ENCODE assay signal across 32 cellular contexts in genomic region chr4:76386566-76387305, GRCh38. TPM values are rescaled to one million over a fixed set of nuclear protein-coding genes. Genes with fewer than 3 reads are reported as not detected.
DNase-seq lines count a peak whose midpoint lies in the region; ATAC-seq, FAIRE-seq and TF ChIP-seq lines count a peak whose summit lies in the region.
"Had no signal": no experiment of that assay in that cellular context is flagged by ENCODE, and none has a peak within 500 bp of the region (broad histone marks: within the 10 kb centered on the region; RNA-seq: fewer than 3 reads in every experiment).

No MANE protein-coding gene starts in this region.

- dilution Hi-C loops in mammary epithelial cell (cut with HindIII; ENCODE audit: low sequenced_read_pairs) = no loop called here

- H3K27ac Mint-ChIP-seq in MCF 10A (ENCODE audit: low read depth, unreplicated experiment) = peak overlapping the region; percentile 77
- H3K27ac Mint-ChIP-seq in naive thymus-derived CD8-positive, alpha-beta T cell = no peak overlapping the region
- H3K27ac Mint-ChIP-seq: activated CD4-positive, alpha-beta memory T cell treated with anti-CD3 and anti-CD28 coated beads, Interleukin-2, amount 10 ng/mL, durations not matched to agents 7 days and 5 days; activated naive CD4-positive, alpha-beta T cell treated with anti-CD3 and anti-CD28 coated beads for 36 hours; activated T-helper 1 cell treated with anti-CD3 and anti-CD28 coated beads, Interleukin-12 subunit alpha, Interleukin-12 subunit beta, Interleukin-2, Interleukin-4 antibody, amounts not matched to agents 30 ng/mL and 10 ng/mL and 1 ng/mL, durations not matched to agents 14 hours and 24 hours and 36 hours; CD4-positive, alpha-beta T cell; natural killer cell treated with Interleukin-12 subunit alpha and Interleukin-12 subunit beta and Interleukin-15 and Interleukin-18, amount 100 ng/mL, for 72 hours; stimulated activated naive B cell treated with anti-CD40 and anti-IgM and Interleukin-4, amounts not matched to agents 10 μg/mL and 1 μg/mL and 100 μg/mL, for 72 hours had no signal

- no peaks in the 10 kb centered on the region for H3K9me2 ChIP-seq in PC-9 (ENCODE audit: insufficient read depth)

- no peak overlapping the region for H2AFZ ChIP-seq in mammary epithelial cell (ENCODE audit: low read depth, low read length)
- no peak overlapping the region for H2AFZ ChIP-seq in HepG2 (ENCODE audit: low read length)
- no peak overlapping the region for H2AFZ ChIP-seq in PC-9

- peaks cover 14% of the 10 kb centered on the region for H3K4me1 Mint-ChIP-seq in MCF 10A (ENCODE audit: insufficient read depth, unreplicated experiment)
- no peaks in the 10 kb centered on the region for H3K4me1 Mint-ChIP-seq in naive thymus-derived CD8-positive, alpha-beta T cell
- H3K4me1 Mint-ChIP-seq: activated CD4-positive, alpha-beta memory T cell treated with anti-CD3 and anti-CD28 coated beads, Interleukin-2, amount 10 ng/mL, durations not matched to agents 7 days and 5 days; central memory CD8-positive, alpha-beta T cell; stimulated activated naive B cell treated with anti-CD40 and anti-IgM and Interleukin-4, amounts not matched to agents 10 μg/mL and 1 μg/mL and 100 μg/mL, for 72 hours had no signal

- TF ChIP-seq EP300 in HepG2 (IDR thresholded peaks at IDR 0.05; ENCODE audit: low read depth in 2 of 2, low read length in 2 of 2) (no peak), HepG2 (CRISPR knock-in tag; IDR thresholded peaks at IDR 0.05; ENCODE audit: borderline replicate concordance) (no peak)

- BruUV-seq in MCF 10A (replicated peaks; lab: Mats Ljungman, UMichigan) (no TSS peak), mammary epithelial cell (replicated peaks; lab: Mats Ljungman, UMichigan) (no TSS peak), HepG2 (replicated peaks; lab: Mats Ljungman, UMichigan) (no TSS peak), PC-9 (replicated peaks; lab: Mats Ljungman, UMichigan) (no TSS peak)

- H3K27ac ChIP-seq in mammary epithelial cell (ENCODE audit: insufficient read depth, low read depth, low read length) (no peak overlapping the region), HepG2 (ENCODE audit: extremely low read length, insufficient read depth, low read length) (no peak overlapping the region), PC-9 (no peak overlapping the region)
- H3K27ac ChIP-seq: body of pancreas, foreskin keratinocyte had no signal

- H3K4me3 ChIP-seq in mammary epithelial cell (replicated peaks in 1 of 3; ENCODE audit: insufficient read depth in 1 of 3, low read depth in 2 of 3, low read length in 3 of 3) (no peak overlapping the region), HepG2 (replicated peaks in 1 of 3; ENCODE audit: insufficient read depth in 1 of 3, low read depth in 2 of 3, low read length in 3 of 3) (no peak overlapping the region), PC-9 (no peak overlapping the region)
- H3K4me3 ChIP-seq: body of pancreas, MG63 had no signal

- DNase-seq in MCF 10A (ENCODE audit: unreplicated experiment) = peak; percentile 84
- no peak for DNase-seq in mammary epithelial cell
- peak; percentile 89 for DNase-seq in SKM-1 treated with dmso at 0.1 percent for 144 hours (lab: John Stamatoyannopoulos, UW; ENCODE audit: unreplicated experiment)
- DNase-seq in HepG2 (ENCODE audit: low spot score) = no peak
- no peak for DNase-seq in PC-9
- DNase-seq in naive thymus-derived CD8-positive, alpha-beta T cell = no peak
- DNase-seq in NCI-H345 treated with DMSO at 0.1 percent for 48 hours (lab: John Stamatoyannopoulos, UW; ENCODE audit: unreplicated experiment) = no peak
- DNase-seq: activated CD4-positive, alpha-beta memory T cell treated with anti-CD3 and anti-CD28 coated beads, Interleukin-2, amount 10 ng/mL, durations not matched to agents 7 days and 5 days; activated CD8-positive, alpha-beta memory T cell treated with anti-CD3 and anti-CD28 coated beads, Interleukin-2, amount 50 U/mL, for 4 hours; activated naive CD4-positive, alpha-beta T cell treated with anti-CD3 and anti-CD28 coated beads for 36 hours; body of pancreas; CD4-positive, alpha-beta T cell; DND-41; erythroblast; foreskin keratinocyte; GOT3; head of caudate nucleus; islet precursor cell; KBM-7; MG63; NCI-H1436 treated with DMSO at 0.1 percent for 48 hours; NCI-H2107; NCI-H446 treated with DMSO at 0.1 percent for 48 hours; Right ventricle myocardium superior; stimulated activated naive B cell treated with anti-CD40 and anti-IgM and Interleukin-4, amounts not matched to agents 10 μg/mL and 1 μg/mL and 100 μg/mL, for 72 hours had no signal

- ATAC-seq in HepG2 (peak; percentile 43; the same call in 2 of the 3 replicates), GM18870 (IDR thresholded peaks at IDR 0.05; ENCODE audit: unreplicated experiment) (no peak)
- ATAC-seq in naive thymus-derived CD8-positive, alpha-beta T cell = no peak
- ATAC-seq: body of pancreas; foreskin keratinocyte; natural killer cell treated with Interleukin-12 subunit alpha and Interleukin-12 subunit beta and Interleukin-15 and Interleukin-18, amount 100 ng/mL, for 72 hours; stimulated activated naive B cell treated with anti-CD40 and anti-IgM and Interleukin-4, amounts not matched to agents 10 μg/mL and 1 μg/mL and 100 μg/mL, for 72 hours had no signal

- H3F3A ChIP-seq in PC-9 (ENCODE audit: insufficient read depth, low read depth) = no peaks in the 10 kb centered on the region

- in situ Hi-C loops in mammary epithelial cell (cut with MboI; ENCODE audit: low sequenced_read_pairs in 2 of 2) (no loop called here), HepG2 (cut with HindIII; ENCODE audit: extremely low pct_ligation_motif_present, low pct_unique_long_range_greater_than_20kb) (no loop called here)

- 96% methylated on average over 6 of the region's 6 CpGs for WGBS in mammary epithelial cell (ENCODE audit: low coverage, missing lambda C conversion rate)
- 39% methylated on average over 4 of the region's 6 CpGs for WGBS in HepG2 (ENCODE audit: low lambda C conversion rate)

- H3K27me3 Mint-ChIP-seq in MCF 10A (ENCODE audit: insufficient read depth, unreplicated experiment) = no peaks in the 10 kb centered on the region
- peaks cover 12 to 55% (median 31%) of the 10 kb centered on the region in 5 donors for H3K27me3 Mint-ChIP-seq in naive thymus-derived CD8-positive, alpha-beta T cell

- H3K27me3 ChIP-seq in mammary epithelial cell (ENCODE audit: insufficient read depth, low read length) = no peaks in the 10 kb centered on the region
- H3K27me3 ChIP-seq in HepG2 (ENCODE audit: control insufficient read depth in 1 of 2, insufficient read depth in 2 of 2, low read length in 2 of 2) = no peaks in the 10 kb centered on the region
- no peaks in the 10 kb centered on the region for H3K27me3 ChIP-seq in PC-9 (ENCODE audit: insufficient read depth, low read depth)
- H3K27me3 ChIP-seq: body of pancreas, MG63 had no signal

- TF ChIP-seq CTCF in MCF 10A (IDR thresholded peaks at IDR 0.05; ENCODE audit: unreplicated experiment) = no peak
- TF ChIP-seq CTCF in mammary epithelial cell (conservative IDR thresholded peaks at IDR 0.05 in 1 of 2, IDR thresholded peaks at IDR 0.05 in 1 of 2; ENCODE audit: extremely low read depth in 1 of 2, insufficient read depth in 1 of 2, low read depth in 1 of 2, low read length in 2 of 2) = no peak
- TF ChIP-seq CTCF in HepG2 (CRISPR knock-in tag; IDR thresholded peaks at IDR 0.05) = no peak
- TF ChIP-seq CTCF in PC-9 (conservative IDR thresholded peaks at IDR 0.05) = no peak

- H3K9me3 Mint-ChIP-seq in MCF 10A (ENCODE audit: unreplicated experiment) = peaks cover 43% of the 10 kb centered on the region
- peaks cover 6 to 34% (median 28%) of the 10 kb centered on the region in 9 donors for H3K9me3 Mint-ChIP-seq in naive thymus-derived CD8-positive, alpha-beta T cell
- H3K9me3 Mint-ChIP-seq: activated T-helper 1 cell treated with anti-CD3 and anti-CD28 coated beads, Interleukin-12 subunit alpha, Interleukin-12 subunit beta, Interleukin-2, Interleukin-4 antibody, amounts not matched to agents 30 ng/mL and 10 ng/mL and 1 ng/mL, durations not matched to agents 14 hours and 24 hours and 36 hours had no signal

- H3K36me3 ChIP-seq in mammary epithelial cell (ENCODE audit: insufficient read depth, low read length) (no peaks in the 10 kb centered on the region), HepG2 (replicated peaks in 1 of 2; ENCODE audit: control insufficient read depth in 1 of 2, insufficient read depth in 2 of 2, low read length in 2 of 2) (no peaks in the 10 kb centered on the region), PC-9 (ENCODE audit: low read depth) (no peaks in the 10 kb centered on the region)
- H3K36me3 ChIP-seq: MG63 had no signal

- H3K4me3 Mint-ChIP-seq in MCF 10A (ENCODE audit: unreplicated experiment) = no peak overlapping the region
- no peak overlapping the region for H3K4me3 Mint-ChIP-seq in naive thymus-derived CD8-positive, alpha-beta T cell
- H3K4me3 Mint-ChIP-seq: activated CD4-positive, alpha-beta memory T cell treated with anti-CD3 and anti-CD28 coated beads, Interleukin-2, amount 10 ng/mL, durations not matched to agents 7 days and 5 days; activated naive CD4-positive, alpha-beta T cell treated with anti-CD3 and anti-CD28 coated beads for 36 hours; activated T-helper 1 cell treated with anti-CD3 and anti-CD28 coated beads, Interleukin-12 subunit alpha, Interleukin-12 subunit beta, Interleukin-2, Interleukin-4 antibody, amounts not matched to agents 30 ng/mL and 10 ng/mL and 1 ng/mL, durations not matched to agents 14 hours and 24 hours and 36 hours; CD4-positive, alpha-beta T cell; central memory CD8-positive, alpha-beta T cell; natural killer cell treated with Interleukin-12 subunit alpha and Interleukin-12 subunit beta and Interleukin-15 and Interleukin-18, amount 100 ng/mL, for 72 hours; stimulated activated naive B cell treated with anti-CD40 and anti-IgM and Interleukin-4, amounts not matched to agents 10 μg/mL and 1 μg/mL and 100 μg/mL, for 72 hours had no signal

- H3K4me1 ChIP-seq in mammary epithelial cell (ENCODE audit: insufficient read depth, low read length) = peaks cover 17% of the 10 kb centered on the region
- peaks cover 20% of the 10 kb centered on the region for H3K4me1 ChIP-seq in HepG2 (ENCODE audit: insufficient read depth, low read length)
- no peaks in the 10 kb centered on the region; the same call in 1 of the 2 replicates for H3K4me1 ChIP-seq in PC-9 (replicated peaks; ENCODE audit: insufficient read depth)
- H3K4me1 ChIP-seq: body of pancreas had no signal

- H3K79me2 ChIP-seq in mammary epithelial cell (ENCODE audit: insufficient read depth, low read length) (no peaks in the 10 kb centered on the region), HepG2 (ENCODE audit: insufficient read depth, low read length) (no peaks in the 10 kb centered on the region), PC-9 (ENCODE audit: low read depth) (no peaks in the 10 kb centered on the region)

- POLR2A ChIA-PET in MCF 10A (lab: Yijun Ruan, JAX) (interaction anchor here (0.9 to 4.1 kb wide), 5 partner anchors 8 to 81 kb away, joined by 3 to 28 read pairs (median 10); partner anchors contain the start of gene STBD1), HepG2 (lab: Yijun Ruan, JAX) (interaction anchor here (0.7 kb wide), 1 partner anchor 170 kb away, joined by 4 read pairs; no protein-coding TSS in a partner anchor), PC-9 (lab: Charles Lee; ENCODE audit: unreplicated experiment) (no interaction called here)
- POLR2A ChIA-PET in naive thymus-derived CD8-positive, alpha-beta T cell (lab: Charles Lee) = interaction anchor here (0.7 kb wide), 1 partner anchor 20 kb away, joined by 4 read pairs; no protein-coding TSS in a partner anchor

- no peak for TF ChIP-seq POLR2A in HepG2 (IDR thresholded peaks at IDR 0.05; ENCODE audit: insufficient read depth in 1 of 2, low read depth in 2 of 2, low read length in 2 of 2)

- no peak for TF ChIP-seq RAD21 in HepG2 (CRISPR knock-in tag; IDR thresholded peaks at IDR 0.05)

- CTCF ChIA-PET in MCF 10A (lab: Yijun Ruan, JAX) = interaction anchor here (0.7 to 3.4 kb wide), 4 partner anchors 9 to 112 kb away, joined by 3 to 23 read pairs (median 4); partner anchors contain the start of gene STBD1
- CTCF ChIA-PET in mammary epithelial cell (lab: Charles Lee; ENCODE audit: low non-redundant PET) = no interaction called here
- CTCF ChIA-PET in HepG2 (lab: Yijun Ruan, JAX; ENCODE audit: low intra/inter-chr PET ratio, low total read pairs) = no interaction called here
- CTCF ChIA-PET in PC-9 (lab: Charles Lee) = no interaction called here

- H3K9ac ChIP-seq in mammary epithelial cell (ENCODE audit: insufficient read depth, low read length) = no peak overlapping the region
- no peak overlapping the region for H3K9ac ChIP-seq in HepG2 (ENCODE audit: insufficient read depth, low read depth, low read length)

- intact Hi-C loops in MCF 10A (cut with micrococcal nuclease) (no loop called here), mammary epithelial cell (cut with micrococcal nuclease) (no loop called here), HepG2 (cut with micrococcal nuclease; ENCODE audit: unreplicated experiment) (no loop called here), PC-9 (cut with micrococcal nuclease; ENCODE audit: unreplicated experiment) (no loop called here)

- no peaks in the 10 kb centered on the region for H3K36me3 Mint-ChIP-seq in MCF 10A (ENCODE audit: insufficient read depth, unreplicated experiment)
- H3K36me3 Mint-ChIP-seq in naive thymus-derived CD8-positive, alpha-beta T cell = peaks cover 0 to 28% (median 7%) of the 10 kb centered on the region in 3 donors

- no peaks in the 10 kb centered on the region for H4K20me1 ChIP-seq in mammary epithelial cell (ENCODE audit: insufficient read depth, low read length)
- no peaks in the 10 kb centered on the region for H4K20me1 ChIP-seq in HepG2 (ENCODE audit: insufficient read depth, low read length)
- H4K20me1 ChIP-seq in PC-9 (ENCODE audit: insufficient read depth) = no peaks in the 10 kb centered on the region

- H3K9me3 ChIP-seq in mammary epithelial cell (replicated peaks; ENCODE audit: insufficient read depth, low read length) = no peaks in the 10 kb centered on the region
- H3K9me3 ChIP-seq in HepG2 (ENCODE audit: low read length) = no peaks in the 10 kb centered on the region; the same call in 1 of the 2 replicates
- no peaks in the 10 kb centered on the region for H3K9me3 ChIP-seq in PC-9 (ENCODE audit: insufficient read depth, low read depth)
- H3K9me3 ChIP-seq: body of pancreas had no signal

- no peak for FAIRE-seq in HepG2 (lab: Jason Lieb, UNC)
- FAIRE-seq: A204.1, HTR-8/SVneo had no signal

- H3K4me2 ChIP-seq in mammary epithelial cell (ENCODE audit: insufficient read depth, low read depth, low read length) (no peak overlapping the region), HepG2 (ENCODE audit: low read depth, low read length) (peak overlapping the region; percentile 24), PC-9 (no peak overlapping the region)

RNA-seq across cellular contexts. Expression of gene CCDC158, which starts 34.2 kb away (rescaled TPM):
- total RNA-seq in MCF 10A (2022) = not detected in 2 replicates
- total RNA-seq in mammary epithelial cell = 1 to 10 TPM in 1 of 2 donors, not detected in 1; 3.0 TPM
- polyA plus RNA-seq in mammary epithelial cell = 0.02 TPM
- polyA minus RNA-seq in mammary epithelial cell = not detected
- total RNA-seq in HepG2 (2016; rRNA removed; fragmentation: Illumina TruSeq; extraction: Trizol) = not detected in 2 replicates
- total RNA-seq in HepG2 (2016; cell fraction: cytosol; rRNA removed; fragmentation: Illumina TruSeq; extraction: Trizol; ENCODE audit: low read depth) = not detected in 2 replicates
- not detected in 2 replicates for total RNA-seq in HepG2 (2016; cell fraction: insoluble cytoplasmic fraction; rRNA removed; fragmentation: Illumina TruSeq; extraction: Trizol)
- not detected in 2 replicates for total RNA-seq in HepG2 (2016; cell fraction: membrane; rRNA removed; fragmentation: Illumina TruSeq; extraction: Trizol)
- total RNA-seq in HepG2 (2016; cell fraction: nucleus; rRNA removed; fragmentation: Illumina TruSeq; extraction: Trizol) = not detected in 2 replicates
- polyA plus RNA-seq in HepG2 (2011; rRNA removed) = not detected in 2 replicates
- polyA plus RNA-seq in HepG2 (2011; cell fraction: cytosol; rRNA removed) = not detected in 2 replicates
- polyA plus RNA-seq in HepG2 (2011; cell fraction: nucleus; rRNA removed) = not detected in 2 replicates
- not detected in 2 replicates for polyA plus RNA-seq in HepG2 (2012)
- polyA plus RNA-seq in HepG2 (2016; cell fraction: cytosol; fragmentation: Illumina TruSeq; extraction: Trizol; ENCODE audit: low read depth) = not detected in 2 replicates
- polyA plus RNA-seq in HepG2 (2016; cell fraction: insoluble cytoplasmic fraction; fragmentation: Illumina TruSeq; extraction: Trizol; ENCODE audit: low read depth) = not detected in 2 replicates
- not detected in 2 replicates for polyA plus RNA-seq in HepG2 (2016; cell fraction: membrane; fragmentation: Illumina TruSeq; extraction: Trizol; ENCODE audit: low read depth)
- not detected in 2 replicates for polyA plus RNA-seq in HepG2 (2016; cell fraction: nucleus; fragmentation: Illumina TruSeq; extraction: Trizol; ENCODE audit: insufficient read depth, low read depth)
- polyA minus RNA-seq in HepG2 (2011; rRNA and poly(A)+ RNA removed; ENCODE audit: low replicate concordance) = 0.07 TPM in 1 of 2 replicates, not detected in the other
- not detected in 2 replicates for polyA minus RNA-seq in HepG2 (2011; cell fraction: cytosol; rRNA and poly(A)+ RNA removed)
- not detected in 2 replicates for polyA minus RNA-seq in HepG2 (2011; cell fraction: nucleus; rRNA and poly(A)+ RNA removed)
- not detected in 2 replicates for total RNA-seq in PC-9 (2021)
- not detected for total RNA-seq in naive thymus-derived CD8-positive, alpha-beta T cell
- polyA plus RNA-seq in naive thymus-derived CD8-positive, alpha-beta T cell = not detected
- total RNA-seq: activated CD4-positive, alpha-beta memory T cell treated with anti-CD3 and anti-CD28 coated beads, Interleukin-2, amount 10 ng/mL, durations not matched to agents 7 days and 5 days; activated naive CD4-positive, alpha-beta T cell treated with anti-CD3 and anti-CD28 coated beads for 36 hours; activated T-helper 1 cell treated with anti-CD3 and anti-CD28 coated beads, Interleukin-12 subunit alpha, Interleukin-12 subunit beta, Interleukin-2, Interleukin-4 antibody, amounts not matched to agents 30 ng/mL and 10 ng/mL and 1 ng/mL, durations not matched to agents 14 hours and 24 hours and 36 hours; CD4-positive, alpha-beta T cell; foreskin keratinocyte; mononuclear cell; natural killer cell treated with Interleukin-12 subunit alpha and Interleukin-12 subunit beta and Interleukin-15 and Interleukin-18, amount 100 ng/mL, for 72 hours had no signal
- polyA plus RNA-seq: foreskin keratinocyte had no signal

RNA-seq across cellular contexts. Expression of gene SHROOM3, which starts 48.3 kb away (rescaled TPM):
- total RNA-seq in MCF 10A (2022) (15.7 and 20.7 TPM in 2 replicates), mammary epithelial cell (100 to 1,000 TPM in 1 of 2 donors, 10 to 100 TPM in 1; 32.8 to 136 TPM), HepG2 (2016; rRNA removed; fragmentation: Illumina TruSeq; extraction: Trizol) (not detected in 2 replicates), PC-9 (2021) (44.3 and 50.7 TPM in 2 replicates)
- polyA plus RNA-seq in mammary epithelial cell (23.2 TPM), HepG2 (2011; rRNA removed) (0.01 TPM in 1 of 2 replicates, not detected in the other)
- 62.8 TPM for polyA minus RNA-seq in mammary epithelial cell
- not detected in 2 replicates for total RNA-seq in HepG2 (2016; cell fraction: cytosol; rRNA removed; fragmentation: Illumina TruSeq; extraction: Trizol; ENCODE audit: low read depth)
- not detected in 2 replicates for total RNA-seq in HepG2 (2016; cell fraction: insoluble cytoplasmic fraction; rRNA removed; fragmentation: Illumina TruSeq; extraction: Trizol)
- not detected in 2 replicates for total RNA-seq in HepG2 (2016; cell fraction: membrane; rRNA removed; fragmentation: Illumina TruSeq; extraction: Trizol)
- total RNA-seq in HepG2 (2016; cell fraction: nucleus; rRNA removed; fragmentation: Illumina TruSeq; extraction: Trizol) = not detected in 2 replicates
- not detected in 2 replicates for polyA plus RNA-seq in HepG2 (2011; cell fraction: cytosol; rRNA removed)
- not detected in 2 replicates for polyA plus RNA-seq in HepG2 (2011; cell fraction: nucleus; rRNA removed)
- not detected in 2 replicates for polyA plus RNA-seq in HepG2 (2012)
- not detected in 2 replicates for polyA plus RNA-seq in HepG2 (2016; cell fraction: cytosol; fragmentation: Illumina TruSeq; extraction: Trizol; ENCODE audit: low read depth)
- not detected in 2 replicates for polyA plus RNA-seq in HepG2 (2016; cell fraction: insoluble cytoplasmic fraction; fragmentation: Illumina TruSeq; extraction: Trizol; ENCODE audit: low read depth)
- polyA plus RNA-seq in HepG2 (2016; cell fraction: membrane; fragmentation: Illumina TruSeq; extraction: Trizol; ENCODE audit: low read depth) = not detected in 2 replicates
- not detected in 2 replicates for polyA plus RNA-seq in HepG2 (2016; cell fraction: nucleus; fragmentation: Illumina TruSeq; extraction: Trizol; ENCODE audit: insufficient read depth, low read depth)
- polyA minus RNA-seq in HepG2 (2011; rRNA and poly(A)+ RNA removed; ENCODE audit: low replicate concordance) = 0.04 and 69.9 TPM in 2 replicates
- polyA minus RNA-seq in HepG2 (2011; cell fraction: cytosol; rRNA and poly(A)+ RNA removed) = 0.26 TPM in 1 of 2 replicates, not detected in the other
- polyA minus RNA-seq in HepG2 (2011; cell fraction: nucleus; rRNA and poly(A)+ RNA removed) = under 0.01 and 0.50 TPM in 2 replicates
- not detected for total RNA-seq in naive thymus-derived CD8-positive, alpha-beta T cell
- polyA plus RNA-seq in naive thymus-derived CD8-positive, alpha-beta T cell = not detected
- total RNA-seq: activated CD4-positive, alpha-beta memory T cell treated with anti-CD3 and anti-CD28 coated beads, Interleukin-2, amount 10 ng/mL, durations not matched to agents 7 days and 5 days; CD4-positive, alpha-beta T cell; natural killer cell treated with Interleukin-12 subunit alpha and Interleukin-12 subunit beta and Interleukin-15 and Interleukin-18, amount 100 ng/mL, for 72 hours had no signal

Comparison
In these comparisons a context has a peak if more than half of its experiments do, and no peak if none do; other contexts are left out.
1. DNase-seq: peak in MCF 10A (single experiment) and SKM-1 treated with dmso at 0.1 percent for 144 hours (single experiment); none in mammary epithelial cell (single experiment), HepG2 (single experiment), PC-9 (0 of 2), naive thymus-derived CD8-positive, alpha-beta T cell (0 of 10) and NCI-H345 treated with DMSO at 0.1 percent for 48 hours (single experiment).
2. RNA of gene SHROOM3, which starts 48.3 kb away (total RNA-seq): 32.8 to 136 TPM in mammary epithelial cell, 44.3 to 50.7 TPM in PC-9 and 15.7 to 20.7 TPM in MCF 10A; not detected in HepG2 and not detected in naive thymus-derived CD8-positive, alpha-beta T cell; every median in the first group is over 10 times any median in the second.